19 cellular contexts compared by ENCODE assay signal in genomic region chr12:112964067-112964670, GRCh38. TPM values are rescaled to one million over a fixed set of nuclear protein-coding genes. Genes with fewer than 3 reads are reported as not detected.
DNase-seq lines count a peak whose midpoint lies in the region; ATAC-seq and TF ChIP-seq lines count a peak whose summit lies in the region.
"Had no signal": no experiment of that assay in that cellular context is flagged by ENCODE, and none has a peak within 500 bp of the region (broad histone marks: within the 10 kb centered on the region; RNA-seq: fewer than 3 reads in every experiment).

No MANE protein-coding gene starts in this region.

- H3K4me1 ChIP-seq in endodermal cell (ENCODE audit: control insufficient read depth, insufficient read depth, low read length), result no peaks in the 10 kb centered on the region
- H3K4me1 ChIP-seq: A549, Caco-2 had no signal

- CTCF ChIA-PET in activated CD8-positive, alpha-beta memory T cell treated with anti-CD3 and anti-CD28 coated beads, Interleukin-2, amount 10 ng/mL, durations not matched to agents 7 days and 5 days (lab: Charles Lee), result interaction anchor here (1.1 to 1.5 kb wide), 3 partner anchors 11 to 29 kb away, joined by 4 to 5 read pairs (median 4); no protein-coding TSS in a partner anchor

- no peak overlapping the region for H3K9ac ChIP-seq in endodermal cell (ENCODE audit: extremely low read depth, low read length, poor library complexity, severe bottlenecking)

- peaks cover 95% of the 10 kb centered on the region for H3K36me3 Mint-ChIP-seq in activated CD8-positive, alpha-beta memory T cell treated with anti-CD3 and anti-CD28 coated beads, Interleukin-2, amount 10 ng/mL, durations not matched to agents 7 days and 5 days
- no peaks in the 10 kb centered on the region for H3K36me3 Mint-ChIP-seq in endodermal cell (ENCODE audit: low read depth)
- no peaks in the 10 kb centered on the region for H3K36me3 Mint-ChIP-seq in osteocyte (ENCODE audit: unreplicated experiment)

- no peaks in the 10 kb centered on the region for H3K27me3 Mint-ChIP-seq in activated CD8-positive, alpha-beta memory T cell treated with anti-CD3 and anti-CD28 coated beads, Interleukin-2, amount 10 ng/mL, durations not matched to agents 7 days and 5 days
- H3K27me3 Mint-ChIP-seq in endodermal cell (ENCODE audit: insufficient read depth) (peaks cover 5% of the 10 kb centered on the region), osteocyte (ENCODE audit: unreplicated experiment) (no peaks in the 10 kb centered on the region)
- H3K27me3 Mint-ChIP-seq: CD4-positive, alpha-beta T cell had no signal

- no peak overlapping the region for H3K27ac ChIP-seq in endodermal cell (ENCODE audit: low read depth, low read length)
- H3K27ac ChIP-seq: 22Rv1, A549, C4-2B, HL-60 had no signal

- peaks cover 24% of the 10 kb centered on the region for H3K4me1 Mint-ChIP-seq in activated CD8-positive, alpha-beta memory T cell treated with anti-CD3 and anti-CD28 coated beads, Interleukin-2, amount 10 ng/mL, durations not matched to agents 7 days and 5 days
- H3K4me1 Mint-ChIP-seq in endodermal cell, result no peaks in the 10 kb centered on the region
- no peaks in the 10 kb centered on the region for H3K4me1 Mint-ChIP-seq in osteocyte (ENCODE audit: unreplicated experiment)

- 92% methylated on average over 5 to 6 of the region's 6 CpGs for WGBS in endodermal cell (ENCODE audit: insufficient coverage in 1 of 2, insufficient read length in 1 of 2), 2 experiments

- H3K4me3 Mint-ChIP-seq in activated CD8-positive, alpha-beta memory T cell treated with anti-CD3 and anti-CD28 coated beads, Interleukin-2, amount 10 ng/mL, durations not matched to agents 7 days and 5 days, result no peak overlapping the region
- H3K4me3 Mint-ChIP-seq in endodermal cell (no peak overlapping the region), osteocyte (ENCODE audit: unreplicated experiment) (no peak overlapping the region)
- H3K4me3 Mint-ChIP-seq: CD4-positive, alpha-beta T cell; HFFc6 had no signal

- H3K27me3 ChIP-seq in endodermal cell (ENCODE audit: control insufficient read depth, insufficient read depth, low read length, poor library complexity, severe bottlenecking), result peaks cover 4% of the 10 kb centered on the region

- peak; percentile 13 for DNase-seq in activated CD8-positive, alpha-beta memory T cell treated with anti-CD3 and anti-CD28 coated beads for 24 hours
- DNase-seq in activated CD8-positive, alpha-beta memory T cell treated with anti-CD3 and anti-CD28 coated beads, Interleukin-2, amount 10 ng/mL, durations not matched to agents 7 days and 5 days, result no peak
- peak; percentile 34 for DNase-seq in endodermal cell
- DNase-seq in osteocyte (ENCODE audit: extremely low spot score, unreplicated experiment), result peak; percentile 40
- DNase-seq in SW 1271 (lab: John Stamatoyannopoulos, UW), result no peak
- DNase-seq in GM19240 (ENCODE audit: insufficient read length, low spot score), result no peak
- no peak for DNase-seq in NOMO-1 (lab: John Stamatoyannopoulos, UW; ENCODE audit: unreplicated experiment in 2 of 2)
- DNase-seq: AML-193; Caco-2; CD4-positive, alpha-beta T cell; GDM1; GOT3; H7; HFFc6 had no signal

- no peak for ATAC-seq in activated CD8-positive, alpha-beta memory T cell treated with anti-CD3 and anti-CD28 coated beads, Interleukin-2, amount 10 ng/mL, durations not matched to agents 7 days and 5 days
- ATAC-seq: A549, HCT116 had no signal

- H3K9me3 ChIP-seq in endodermal cell (ENCODE audit: control insufficient read depth, low read length), result peaks cover 9% of the 10 kb centered on the region
- H3K9me3 ChIP-seq: A549, Caco-2 had no signal

- no peak overlapping the region for H3K27ac Mint-ChIP-seq in activated CD8-positive, alpha-beta memory T cell treated with anti-CD3 and anti-CD28 coated beads, Interleukin-2, amount 10 ng/mL, durations not matched to agents 7 days and 5 days
- H3K27ac Mint-ChIP-seq in endodermal cell (no peak overlapping the region), osteocyte (ENCODE audit: unreplicated experiment) (no peak overlapping the region)
- H3K27ac Mint-ChIP-seq: CD4-positive, alpha-beta T cell; HFFc6 had no signal

- H3K36me3 ChIP-seq in endodermal cell (ENCODE audit: control insufficient read depth, insufficient read depth, low read length), result no peaks in the 10 kb centered on the region

- no peaks in the 10 kb centered on the region for H3K9me3 Mint-ChIP-seq in activated CD8-positive, alpha-beta memory T cell treated with anti-CD3 and anti-CD28 coated beads, Interleukin-2, amount 10 ng/mL, durations not matched to agents 7 days and 5 days (ENCODE audit: low read depth)
- peaks cover 21% of the 10 kb centered on the region for H3K9me3 Mint-ChIP-seq in endodermal cell
- peaks cover 14% of the 10 kb centered on the region for H3K9me3 Mint-ChIP-seq in osteocyte (ENCODE audit: unreplicated experiment)

- no peak overlapping the region for H3K4me3 ChIP-seq in endodermal cell (ENCODE audit: low read length)
- H3K4me3 ChIP-seq: A549 had no signal

- TF ChIP-seq CTCF in endodermal cell (conservative IDR thresholded peaks at IDR 0.05), result no peak
- TF ChIP-seq CTCF in osteocyte (IDR thresholded peaks at IDR 0.05), result no peak

RNA-seq across cellular contexts. Expression of gene OAS2, which starts 14.2 kb away (rescaled TPM):
- total RNA-seq in activated CD8-positive, alpha-beta memory T cell treated with anti-CD3 and anti-CD28 coated beads, Interleukin-2, amount 10 ng/mL, durations not matched to agents 7 days and 5 days, result 100 to 1,000 TPM; 276 to 383 TPM
- not detected for total RNA-seq in endodermal cell
- not detected for polyA plus RNA-seq in endodermal cell (2013, experiment 1 of 2)
- not detected for polyA plus RNA-seq in endodermal cell (2013, experiment 2 of 2)
- not detected in 2 replicates for total RNA-seq in osteocyte
- total RNA-seq: H7 had no signal

RNA-seq across cellular contexts. Expression of gene OAS3, which starts 25.9 kb away (rescaled TPM):
- total RNA-seq in activated CD8-positive, alpha-beta memory T cell treated with anti-CD3 and anti-CD28 coated beads, Interleukin-2, amount 10 ng/mL, durations not matched to agents 7 days and 5 days, result 100 to 1,000 TPM; 290 to 394 TPM
- under 1 TPM; 0.64 to 0.84 TPM for total RNA-seq in endodermal cell
- polyA plus RNA-seq in endodermal cell (2013, experiment 1 of 2), result 0.32 TPM
- 0.29 TPM for polyA plus RNA-seq in endodermal cell (2013, experiment 2 of 2)
- total RNA-seq in osteocyte, result 0.13 TPM in 1 of 2 replicates, not detected in the other

RNA-seq across cellular contexts. Expression of gene OAS1, which starts 57.4 kb away (rescaled TPM):
- total RNA-seq in activated CD8-positive, alpha-beta memory T cell treated with anti-CD3 and anti-CD28 coated beads, Interleukin-2, amount 10 ng/mL, durations not matched to agents 7 days and 5 days, result 100 to 1,000 TPM; 161 to 292 TPM
- total RNA-seq in endodermal cell, result not detected
- not detected for polyA plus RNA-seq in endodermal cell (2013, experiment 1 of 2)
- not detected for polyA plus RNA-seq in endodermal cell (2013, experiment 2 of 2)
- 0.48 TPM in 1 of 2 replicates, not detected in the other for total RNA-seq in osteocyte
- total RNA-seq: HFFc6 had no signal

Comparison
In these comparisons a context has a peak if more than half of its experiments do, and no peak if none do; other contexts are left out.
1. DNase-seq: peak in activated CD8-positive, alpha-beta memory T cell treated with anti-CD3 and anti-CD28 coated beads for 24 hours (single experiment), endodermal cell (single experiment) and osteocyte (single experiment); none in activated CD8-positive, alpha-beta memory T cell treated with anti-CD3 and anti-CD28 coated beads, Interleukin-2, amount 10 ng/mL, durations not matched to agents 7 days and 5 days (single experiment), SW 1271 (0 of 2), GM19240 (single experiment) and NOMO-1 (0 of 2).
2. RNA of gene OAS2, which starts 14.2 kb away (total RNA-seq): 276 to 383 TPM in activated CD8-positive, alpha-beta memory T cell treated with anti-CD3 and anti-CD28 coated beads, Interleukin-2, amount 10 ng/mL, durations not matched to agents 7 days and 5 days; not detected in endodermal cell and not detected in osteocyte; every median in the first group is over 100 times any median in the second.
3. RNA of gene OAS3, which starts 25.9 kb away (total RNA-seq): 290 to 394 TPM in activated CD8-positive, alpha-beta memory T cell treated with anti-CD3 and anti-CD28 coated beads, Interleukin-2, amount 10 ng/mL, durations not matched to agents 7 days and 5 days; 0.64 to 0.84 TPM in endodermal cell and 0.13 TPM in osteocyte; every median in the first group is over 100 times any median in the second.
4. RNA of gene OAS1, which starts 57.4 kb away (total RNA-seq): 161 to 292 TPM in activated CD8-positive, alpha-beta memory T cell treated with anti-CD3 and anti-CD28 coated beads, Interleukin-2, amount 10 ng/mL, durations not matched to agents 7 days and 5 days; 0.48 TPM in osteocyte and not detected in endodermal cell; every median in the first group is over 100 times any median in the second.